ENCODE assay signal across 8 cellular contexts in the genomic region with DNA sequence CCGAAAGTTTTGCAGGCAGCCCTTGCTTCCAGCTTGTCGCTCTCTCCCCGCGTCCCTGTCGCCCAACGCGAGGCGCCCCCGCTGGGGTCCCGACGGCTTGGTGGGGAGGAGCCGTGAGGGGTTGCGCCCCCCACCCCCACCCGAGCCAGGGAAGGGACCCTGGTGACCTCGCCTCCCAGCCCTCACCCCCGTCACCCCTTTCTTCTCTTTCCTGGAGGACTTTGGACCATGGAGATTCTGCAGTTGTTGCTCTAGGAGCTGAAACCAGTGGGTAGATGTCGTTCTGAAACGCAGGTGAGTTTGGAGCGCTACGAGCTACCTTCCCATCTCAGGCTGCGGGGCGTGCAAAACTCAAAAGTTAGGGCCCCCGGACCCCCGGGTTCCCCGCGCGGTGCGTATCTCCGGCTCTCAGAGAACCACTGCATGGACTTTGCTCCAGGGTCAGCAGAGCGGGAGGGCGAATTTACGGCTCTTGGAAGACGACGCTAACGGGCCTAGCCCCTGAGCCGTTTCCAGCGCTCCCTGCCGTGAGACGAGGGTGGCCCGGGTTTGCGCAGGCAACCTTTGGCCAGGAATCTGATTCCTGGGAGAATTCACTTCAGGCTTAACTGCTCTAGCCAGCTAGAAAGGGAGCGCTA. TPM values are rescaled to one million over a fixed set of nuclear protein-coding genes. Genes with fewer than 3 reads are reported as not detected.
DNase-seq lines count a peak whose midpoint lies in the region; ATAC-seq and TF ChIP-seq lines count a peak whose summit lies in the region.

No MANE protein-coding gene starts in this region.

- TF ChIP-seq CTCF in NB4 (IDR thresholded peaks at IDR 0.05; ENCODE audit: low read depth, low read length): no peak
- no peak for TF ChIP-seq CTCF in neutrophil (IDR thresholded peaks at IDR 0.05)

- peak overlapping the region; percentile 98 for H3K4me3 Mint-ChIP-seq in activated T-helper 17 cell treated with anti-CD3 and anti-CD28 coated beads, Interleukin-2, amount 50 U/mL, for 72 hours

- peaks cover 45% of the 10 kb centered on the region for H3K4me1 Mint-ChIP-seq in activated T-helper 17 cell treated with anti-CD3 and anti-CD28 coated beads, Interleukin-2, amount 50 U/mL, for 72 hours

- H3K36me3 Mint-ChIP-seq in activated T-helper 17 cell treated with anti-CD3 and anti-CD28 coated beads, Interleukin-2, amount 50 U/mL, for 72 hours (ENCODE audit: low read depth): no peaks in the 10 kb centered on the region

- H3K27ac Mint-ChIP-seq in activated T-helper 17 cell treated with anti-CD3 and anti-CD28 coated beads, Interleukin-2, amount 50 U/mL, for 72 hours: peak overlapping the region; percentile 61

- no peaks in the 10 kb centered on the region for H3K36me3 ChIP-seq in neutrophil

- H3K4me3 ChIP-seq in NB4 (ENCODE audit: low read depth, low read length) (peak overlapping the region; percentile 19), neutrophil (ENCODE audit: low read depth in 1 of 2, low read length in 1 of 2) (peak overlapping the region; percentile 64 to 73)

- peaks cover 16 to 17% of the 10 kb centered on the region in 2 experiments for H3K4me1 ChIP-seq in neutrophil (ENCODE audit: control insufficient read depth in 1 of 2, insufficient read depth in 1 of 2, low read depth in 1 of 2, low read length in 1 of 2)

- no peak for ATAC-seq in activated T-helper 17 cell treated with anti-CD3 and anti-CD28 coated beads, Interleukin-2, amount 50 U/mL, for 72 hours (replicated peaks)
- no peak for ATAC-seq in HG02623 (IDR thresholded peaks at IDR 0.05; ENCODE audit: unreplicated experiment)

- H3K27me3 Mint-ChIP-seq in activated T-helper 17 cell treated with anti-CD3 and anti-CD28 coated beads, Interleukin-2, amount 50 U/mL, for 72 hours: peaks cover 6% of the 10 kb centered on the region

- DNase-seq in NCI-H1417 (lab: John Stamatoyannopoulos, UW): peak; percentile 63 to 89 (median 82)
- DNase-seq in NCI-H1417 treated with DMSO at 0.1 percent for 48 hours (lab: John Stamatoyannopoulos, UW): no peak
- peak; percentile 28 for DNase-seq in NB4 (ENCODE audit: low read depth)
- DNase-seq in glomerular visceral epithelial cell (ENCODE audit: extremely low spot score): peak; percentile 47
- no peak for DNase-seq in cortex of kidney (lab: John Stamatoyannopoulos, UW)

- H3K9me3 Mint-ChIP-seq in activated T-helper 17 cell treated with anti-CD3 and anti-CD28 coated beads, Interleukin-2, amount 50 U/mL, for 72 hours: no peaks in the 10 kb centered on the region

- no peak for TF ChIP-seq POLR2A in NB4 (IDR thresholded peaks at IDR 0.05; ENCODE audit: extremely low read depth, insufficient read length)

- H3K27ac ChIP-seq in neutrophil: no peak overlapping the region

- H3K9me3 ChIP-seq in neutrophil: no peaks in the 10 kb centered on the region

- H3K27me3 ChIP-seq in neutrophil: peaks cover 63% of the 10 kb centered on the region

RNA-seq across cellular contexts. Expression of a gene that starts 0.7 kb away (rescaled TPM):
- total RNA-seq in activated T-helper 17 cell treated with anti-CD3 and anti-CD28 coated beads, Interleukin-2, amount 50 U/mL, for 72 hours: 10 to 100 TPM; 12.1 to 24.0 TPM

Comparison
In these comparisons a context has a peak if more than half of its experiments do, and no peak if none do; other contexts are left out.
1. DNase-seq: peak in NCI-H1417 (3 of 3), NB4 (single experiment) and glomerular visceral epithelial cell (single experiment); none in NCI-H1417 treated with DMSO at 0.1 percent for 48 hours (single experiment) and cortex of kidney (single experiment).